ENCODE assay signal across 18 cellular contexts in the genomic region with DNA sequence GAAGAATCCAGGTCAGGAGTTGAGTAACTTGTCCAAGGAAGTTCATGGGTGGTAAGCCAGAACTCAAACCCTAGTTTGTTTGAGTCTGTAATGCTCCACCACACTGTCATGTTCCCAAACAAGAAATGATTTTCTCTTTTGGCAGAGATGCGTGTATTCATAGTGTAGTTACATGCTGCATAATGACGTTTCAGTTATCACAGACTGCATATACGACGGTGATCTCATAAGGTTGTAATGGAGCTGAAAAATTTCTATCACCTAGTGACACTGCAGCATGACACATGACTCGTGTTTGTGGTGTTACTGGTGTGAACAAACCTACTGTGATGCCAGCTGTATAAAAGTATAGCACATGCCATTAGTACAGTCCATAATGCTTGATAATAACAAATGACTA.
DNase-seq lines count a peak whose midpoint lies in the region; ATAC-seq and TF ChIP-seq lines count a peak whose summit lies in the region.
"Had no signal": no experiment of that assay in that cellular context is flagged by ENCODE, and none has a peak within 500 bp of the region (broad histone marks: within the 10 kb centered on the region; RNA-seq: fewer than 3 reads in every experiment).

No MANE protein-coding gene starts in this region.

- H3K9me3 ChIP-seq in AG04450 (ENCODE audit: control insufficient read depth, insufficient read depth, low read length): no peaks in the 10 kb centered on the region
- H3K9me3 ChIP-seq: SJSA1, upper lobe of right lung had no signal

- DNase-seq in AG04450 (ENCODE audit: low read depth, low spot score) (peak; percentile 13), HFFc6 (peak; percentile 15), astrocyte of the spinal cord (ENCODE audit: low read depth, low spot score) (peak; percentile 64), glutamatergic neuron (no peak), hypothalamus (lab: John Stamatoyannopoulos, UW) (no peak)
- no peak for DNase-seq in T-helper 2 cell treated with Interferon-gamma antibody and Interleukin-4, amounts not matched to agents 5 μg/mL and 100 μg/mL, for 36 hours (ENCODE audit: low spot score)
- DNase-seq: activated CD8-positive, alpha-beta T cell treated with anti-CD3 and anti-CD28 coated beads, Interleukin-2, amount 10 ng/mL, durations not matched to agents 7 days and 5 days; AML-193; amniotic stem cell; NCI-H1048; NCI-H2171; occipital lobe; small intestine; stimulated activated naive B cell treated with anti-CD40 and anti-IgM and Interleukin-4, amounts not matched to agents 10 μg/mL and 1 μg/mL and 100 μg/mL, for 72 hours; upper lobe of right lung had no signal

- no peaks in the 10 kb centered on the region for H3K27me3 ChIP-seq in AG04450 (ENCODE audit: control insufficient read depth, insufficient read depth, low read length)
- H3K27me3 ChIP-seq: SJSA1, upper lobe of right lung had no signal

- H3K9me3 Mint-ChIP-seq in HFFc6 (no peaks in the 10 kb centered on the region), glutamatergic neuron (ENCODE audit: unreplicated experiment) (peaks cover 10% of the 10 kb centered on the region)
- peaks cover 6% of the 10 kb centered on the region for H3K9me3 Mint-ChIP-seq in T-helper 2 cell treated with Interferon-gamma antibody and Interleukin-4, amounts not matched to agents 5 μg/mL and 100 μg/mL, for 36 hours
- H3K9me3 Mint-ChIP-seq: stimulated activated naive B cell treated with anti-CD40 and anti-IgM and Interleukin-4, amounts not matched to agents 10 μg/mL and 1 μg/mL and 100 μg/mL, for 72 hours had no signal

- CTCF ChIA-PET in AG04450 (lab: Charles Lee): no interaction called here

- peaks cover 10% of the 10 kb centered on the region for H3K36me3 Mint-ChIP-seq in HFFc6 (ENCODE audit: low read depth)
- no peaks in the 10 kb centered on the region for H3K36me3 Mint-ChIP-seq in glutamatergic neuron (ENCODE audit: unreplicated experiment)
- H3K36me3 Mint-ChIP-seq in T-helper 2 cell treated with Interferon-gamma antibody and Interleukin-4, amounts not matched to agents 5 μg/mL and 100 μg/mL, for 36 hours (ENCODE audit: low read depth): no peaks in the 10 kb centered on the region

- H3K4me1 Mint-ChIP-seq in HFFc6 (ENCODE audit: low read depth) (peaks cover 51% of the 10 kb centered on the region), glutamatergic neuron (ENCODE audit: low read depth, unreplicated experiment) (peaks cover 34% of the 10 kb centered on the region)
- H3K4me1 Mint-ChIP-seq in T-helper 2 cell treated with Interferon-gamma antibody and Interleukin-4, amounts not matched to agents 5 μg/mL and 100 μg/mL, for 36 hours (ENCODE audit: low read depth): peaks cover 1% of the 10 kb centered on the region

- H3K27me3 Mint-ChIP-seq in HFFc6 (ENCODE audit: insufficient read depth): no peaks in the 10 kb centered on the region; the same call in 1 of the 2 replicates
- peaks cover 3% of the 10 kb centered on the region for H3K27me3 Mint-ChIP-seq in glutamatergic neuron (ENCODE audit: unreplicated experiment)
- no peaks in the 10 kb centered on the region for H3K27me3 Mint-ChIP-seq in T-helper 2 cell treated with Interferon-gamma antibody and Interleukin-4, amounts not matched to agents 5 μg/mL and 100 μg/mL, for 36 hours (ENCODE audit: low read depth)
- H3K27me3 Mint-ChIP-seq: stimulated activated naive B cell treated with anti-CD40 and anti-IgM and Interleukin-4, amounts not matched to agents 10 μg/mL and 1 μg/mL and 100 μg/mL, for 72 hours had no signal

- TF ChIP-seq CTCF in AG04450 (IDR thresholded peaks at IDR 0.05; ENCODE audit: low read depth, low read length) (no peak), HFFc6 (IDR thresholded peaks at IDR 0.05) (no peak), astrocyte of the spinal cord (IDR thresholded peaks at IDR 0.05; ENCODE audit: low read depth, low read length) (no peak), glutamatergic neuron (IDR thresholded peaks at IDR 0.05; ENCODE audit: partially characterized antibody, unreplicated experiment) (no peak)

- ATAC-seq in HG02763 (IDR thresholded peaks at IDR 0.05; ENCODE audit: unreplicated experiment): no peak
- ATAC-seq in GM18517 (IDR thresholded peaks at IDR 0.05; ENCODE audit: unreplicated experiment): no peak
- ATAC-seq: activated CD8-positive, alpha-beta T cell treated with anti-CD3 and anti-CD28 coated beads, Interleukin-2, amount 10 ng/mL, durations not matched to agents 7 days and 5 days; stimulated activated naive B cell treated with anti-CD40 and anti-IgM and Interleukin-4, amounts not matched to agents 10 μg/mL and 1 μg/mL and 100 μg/mL, for 72 hours had no signal

- POLR2A ChIA-PET in AG04450 (lab: Yijun Ruan, JAX): no interaction called here

- no peak overlapping the region for H3K27ac ChIP-seq in AG04450 (ENCODE audit: low read depth, low read length)
- H3K27ac ChIP-seq: SJSA1, upper lobe of right lung had no signal

- H3K4me3 Mint-ChIP-seq in HFFc6: no peak overlapping the region
- H3K4me3 Mint-ChIP-seq in glutamatergic neuron (ENCODE audit: unreplicated experiment): no peak overlapping the region
- no peak overlapping the region for H3K4me3 Mint-ChIP-seq in T-helper 2 cell treated with Interferon-gamma antibody and Interleukin-4, amounts not matched to agents 5 μg/mL and 100 μg/mL, for 36 hours
- H3K4me3 Mint-ChIP-seq: activated CD8-positive, alpha-beta T cell treated with anti-CD3 and anti-CD28 coated beads, Interleukin-2, amount 10 ng/mL, durations not matched to agents 7 days and 5 days; stimulated activated naive B cell treated with anti-CD40 and anti-IgM and Interleukin-4, amounts not matched to agents 10 μg/mL and 1 μg/mL and 100 μg/mL, for 72 hours had no signal

- no peak overlapping the region for H3K27ac Mint-ChIP-seq in HFFc6
- peak overlapping the region; percentile 6 for H3K27ac Mint-ChIP-seq in glutamatergic neuron (ENCODE audit: unreplicated experiment)
- no peak overlapping the region for H3K27ac Mint-ChIP-seq in T-helper 2 cell treated with Interferon-gamma antibody and Interleukin-4, amounts not matched to agents 5 μg/mL and 100 μg/mL, for 36 hours
- H3K27ac Mint-ChIP-seq: activated CD8-positive, alpha-beta T cell treated with anti-CD3 and anti-CD28 coated beads, Interleukin-2, amount 10 ng/mL, durations not matched to agents 7 days and 5 days; stimulated activated naive B cell treated with anti-CD40 and anti-IgM and Interleukin-4, amounts not matched to agents 10 μg/mL and 1 μg/mL and 100 μg/mL, for 72 hours had no signal

- in situ Hi-C loops in astrocyte of the spinal cord (cut with HindIII; ENCODE audit: low sequenced_read_pairs): no loop called here

- H3K4me3 ChIP-seq in AG04450 (ENCODE audit: low read depth, low read length): no peak overlapping the region
- H3K4me3 ChIP-seq in astrocyte of the spinal cord (ENCODE audit: low read depth, low read length): no peak overlapping the region
- H3K4me3 ChIP-seq: SJSA1, upper lobe of right lung had no signal

Comparison
In these comparisons a context has a peak if more than half of its experiments do, and no peak if none do; other contexts are left out.
1. DNase-seq: peak in AG04450 (single experiment), HFFc6 (single experiment) and astrocyte of the spinal cord (single experiment); none in glutamatergic neuron (single experiment), T-helper 2 cell treated with Interferon-gamma antibody and Interleukin-4, amounts not matched to agents 5 μg/mL and 100 μg/mL, for 36 hours (single experiment) and hypothalamus (0 of 51).